In the genomic region with DNA sequence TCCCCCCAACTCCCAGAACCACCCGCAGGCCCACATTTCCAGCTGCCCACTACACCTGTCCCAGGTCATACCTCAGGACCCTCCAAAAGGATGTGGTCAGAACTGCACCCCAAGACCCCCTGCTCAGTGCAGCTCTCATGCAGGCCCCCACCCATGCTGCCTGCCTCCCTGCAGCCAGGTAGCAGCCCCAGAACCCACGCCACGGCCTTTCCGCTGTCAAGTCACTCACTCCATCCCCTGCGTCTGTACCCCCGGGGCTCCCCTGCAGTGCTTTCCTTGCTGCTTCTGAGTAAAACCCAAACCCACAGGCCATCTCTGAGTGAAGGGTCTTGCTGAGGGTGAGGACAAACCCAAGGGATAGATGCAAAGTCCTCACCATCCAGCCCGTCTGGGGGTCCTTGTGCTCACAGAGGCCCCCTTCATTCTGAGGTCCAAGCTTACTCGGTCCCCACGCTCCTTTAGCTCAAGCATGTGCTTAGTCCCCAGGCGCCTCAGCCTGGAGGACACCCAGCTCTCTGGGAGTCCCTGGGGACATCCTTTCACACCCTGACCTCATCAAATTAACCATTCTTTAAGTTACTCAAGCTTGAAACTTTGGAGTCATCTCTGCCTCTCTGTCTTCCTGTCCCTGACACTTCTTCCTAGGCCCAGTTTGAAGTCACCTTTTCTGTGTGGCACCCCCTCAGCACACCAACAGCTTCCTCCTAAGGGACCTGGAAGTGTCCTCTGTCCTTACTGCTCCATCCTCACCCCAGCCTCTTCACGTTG, we compare ENCODE assay signal across 8 cellular contexts.
DNase-seq lines count a peak whose midpoint lies in the region; ATAC-seq and TF ChIP-seq lines count a peak whose summit lies in the region.

No MANE protein-coding gene starts in this region.

- no peak for TF ChIP-seq CTCF in body of pancreas (IDR thresholded peaks at IDR 0.05)

- intact Hi-C loops in left cardiac atrium (cut with DNase I): no loop called here
- intact Hi-C loops in Right ventricle myocardium superior (cut with DNase I): no loop called here
- intact Hi-C loops in body of pancreas (cut with DNase I): no loop called here

- WGBS in body of pancreas, 2 donors: 93 to 97% methylated on average over 10 to 11 of the region's 11 CpGs

- DNase-seq in left cardiac atrium: peak; percentile 12
- no peak for DNase-seq in Right ventricle myocardium superior
- peak in 3 of 4 donors; percentile 1 to 5 (median 3) for DNase-seq in body of pancreas
- DNase-seq in ureter (ENCODE audit: low spot score): peak; percentile 28
- no peak for DNase-seq in HuH-7 (ENCODE audit: low spot score)
- no peak for DNase-seq in NCI-H774 (lab: John Stamatoyannopoulos, UW)
- DNase-seq in UCSD-AML1 (lab: John Stamatoyannopoulos, UW; ENCODE audit: unreplicated experiment): no peak

- H3K36me3 ChIP-seq in body of pancreas (replicated peaks in 1 of 2; ENCODE audit: insufficient read depth in 1 of 2, low read depth in 2 of 2): peaks cover 0 to 2% of the 10 kb centered on the region in 2 donors

- H3K4me1 ChIP-seq in body of pancreas: no peaks in the 10 kb centered on the region

- no peak overlapping the region for H3K4me3 ChIP-seq in body of pancreas

- no peak for ATAC-seq in left cardiac atrium
- no peak for ATAC-seq in Right ventricle myocardium superior (ENCODE audit: poor library complexity)
- peak; percentile 92 for ATAC-seq in HG03135 (IDR thresholded peaks at IDR 0.05; ENCODE audit: unreplicated experiment)
- no peak for ATAC-seq in body of pancreas

- H3K27me3 ChIP-seq in body of pancreas: no peaks in the 10 kb centered on the region

- H3K9me3 ChIP-seq in body of pancreas: no peaks in the 10 kb centered on the region

- no peak overlapping the region for H3K27ac ChIP-seq in body of pancreas

- TF ChIP-seq POLR2A in body of pancreas (IDR thresholded peaks at IDR 0.05): no peak

Comparison
In these comparisons a context has a peak if more than half of its experiments do, and no peak if none do; other contexts are left out.
1. DNase-seq: peak in left cardiac atrium (single experiment), body of pancreas (3 of 4) and ureter (single experiment); none in Right ventricle myocardium superior (single experiment), HuH-7 (single experiment), NCI-H774 (single experiment) and UCSD-AML1 (single experiment).